ENCODE assay signal across 24 cellular contexts in genomic region chr14:96054661-96055060, GRCh38. TPM values are rescaled to one million over a fixed set of nuclear protein-coding genes. Genes with fewer than 3 reads are reported as not detected.
A peak's percentile ranks its signal among the peaks of the same experiment; 100 is the strongest.
DNase-seq lines count a peak whose midpoint lies in the region; TF ChIP-seq lines count a peak whose summit lies in the region.
"Had no signal": no experiment of that assay in that cellular context is flagged by ENCODE, and none has a peak within 500 bp of the region (broad histone marks: within the 10 kb centered on the region; RNA-seq: fewer than 3 reads in every experiment).

No MANE protein-coding gene starts in this region.

- H2BK15ac ChIP-seq in mesenchymal stem cell (ENCODE audit: low read depth, poor library complexity, severe bottlenecking): no peak overlapping the region

- H2AK5ac ChIP-seq in mesenchymal stem cell (ENCODE audit: low read length, severe bottlenecking): no peak overlapping the region
- H2AK5ac ChIP-seq in trophoblast cell (ENCODE audit: low read length): no peak overlapping the region

- CTCF ChIA-PET in activated naive CD4-positive, alpha-beta T cell treated with anti-CD3 and anti-CD28 coated beads for 36 hours (lab: Charles Lee): interaction anchor here (0.8 kb wide), 1 partner anchor 8 kb away, joined by 3 read pairs; no protein-coding TSS in a partner anchor

- H3K79me2 ChIP-seq in smooth muscle cell (ENCODE audit: low read depth) (peaks cover 34% of the 10 kb centered on the region), trophoblast cell (ENCODE audit: control insufficient read depth, insufficient read depth, low read length, poor library complexity) (no peaks in the 10 kb centered on the region)

- H3K4me1 Mint-ChIP-seq in activated naive CD4-positive, alpha-beta T cell treated with anti-CD3 and anti-CD28 coated beads for 36 hours (ENCODE audit: low read depth): no peaks in the 10 kb centered on the region
- H3K4me1 Mint-ChIP-seq: activated CD4-positive, alpha-beta T cell treated with anti-CD3 and anti-CD28 coated beads for 36 hours; activated naive CD8-positive, alpha-beta T cell treated with anti-CD3 and anti-CD28 coated beads, Interleukin-2, amount 10 ng/mL, durations not matched to agents 7 days and 5 days; B cell; natural killer cell; stimulated activated effector memory CD8-positive, alpha-beta T cell treated with anti-CD3 and anti-CD28 coated beads, Interleukin-12 subunit alpha, Interleukin-12 subunit beta, amount 100 ng/mL, for 72 hours had no signal

- TF ChIP-seq CTCF in brain microvascular endothelial cell (IDR thresholded peaks at IDR 0.05; ENCODE audit: low read depth, low read length, missing control alignments): no peak
- no peak for TF ChIP-seq CTCF in smooth muscle cell (IDR thresholded peaks at IDR 0.05; ENCODE audit: borderline replicate concordance, insufficient read depth, poor library complexity, severe bottlenecking)

- no peaks in the 10 kb centered on the region for H3K9me3 Mint-ChIP-seq in activated naive CD4-positive, alpha-beta T cell treated with anti-CD3 and anti-CD28 coated beads for 36 hours
- H3K9me3 Mint-ChIP-seq: activated naive CD8-positive, alpha-beta T cell treated with anti-CD3 and anti-CD28 coated beads, Interleukin-2, amount 10 ng/mL, durations not matched to agents 7 days and 5 days; natural killer cell; stimulated activated effector memory CD8-positive, alpha-beta T cell treated with anti-CD3 and anti-CD28 coated beads, Interleukin-12 subunit alpha, Interleukin-12 subunit beta, amount 100 ng/mL, for 72 hours had no signal

- H3K4me3 ChIP-seq in BLaER1 treated with 17β-estradiol and CSF1 and Interleukin-3, amounts not matched to agents 10 nM and 100 nM: no peak overlapping the region; a peak in 1 of 20 replicates
- H3K4me3 ChIP-seq in brain microvascular endothelial cell (ENCODE audit: low read depth, low read length): no peak overlapping the region
- H3K4me3 ChIP-seq in mesenchymal stem cell (ENCODE audit: insufficient read depth in 1 of 2, low read depth in 1 of 2, low read length in 2 of 2): no peak overlapping the region
- H3K4me3 ChIP-seq in smooth muscle cell: no peak overlapping the region
- no peak overlapping the region for H3K4me3 ChIP-seq in trophoblast cell (ENCODE audit: low read depth, low read length)
- H3K4me3 ChIP-seq: pancreas had no signal

- intact Hi-C loops in activated naive CD4-positive, alpha-beta T cell treated with anti-CD3 and anti-CD28 coated beads for 36 hours (cut with micrococcal nuclease): no loop called here

- no peak overlapping the region for H3K14ac ChIP-seq in mesenchymal stem cell (ENCODE audit: low read length in 2 of 2)
- H3K14ac ChIP-seq in trophoblast cell (ENCODE audit: low read length): no peak overlapping the region

- peak overlapping the region in 10 of 11 experiments; percentile 51 to 73 (median 68); a peak in 19 of 22 replicates for H3K4me2 ChIP-seq in BLaER1 treated with 17β-estradiol and CSF1 and Interleukin-3, amounts not matched to agents 10 nM and 100 nM
- H3K4me2 ChIP-seq in mesenchymal stem cell (ENCODE audit: low read length, poor library complexity, severe bottlenecking): no peak overlapping the region
- no peak overlapping the region for H3K4me2 ChIP-seq in smooth muscle cell
- no peak overlapping the region for H3K4me2 ChIP-seq in trophoblast cell (ENCODE audit: low read length)

- H3K27me3 Mint-ChIP-seq in activated naive CD4-positive, alpha-beta T cell treated with anti-CD3 and anti-CD28 coated beads for 36 hours (ENCODE audit: low read depth): no peaks in the 10 kb centered on the region

- 100% methylated on average over 1 of the region's 2 CpGs for WGBS in mesenchymal stem cell
- WGBS in smooth muscle cell (ENCODE audit: low lambda C conversion rate): 71% methylated on average over 2 of the region's 2 CpGs
- no CpG with 5 or more reads among the region's 2 CpGs for WGBS in trophoblast cell (ENCODE audit: extremely low coverage, insufficient coverage, insufficient read length)

- H3K36me3 Mint-ChIP-seq in activated naive CD4-positive, alpha-beta T cell treated with anti-CD3 and anti-CD28 coated beads for 36 hours (ENCODE audit: low read depth): no peaks in the 10 kb centered on the region
- H3K36me3 Mint-ChIP-seq: activated naive CD8-positive, alpha-beta T cell treated with anti-CD3 and anti-CD28 coated beads, Interleukin-2, amount 10 ng/mL, durations not matched to agents 7 days and 5 days; natural killer cell; stimulated activated effector memory CD8-positive, alpha-beta T cell treated with anti-CD3 and anti-CD28 coated beads, Interleukin-12 subunit alpha, Interleukin-12 subunit beta, amount 100 ng/mL, for 72 hours had no signal

- H3K36me3 ChIP-seq in BLaER1 treated with 17β-estradiol and CSF1 and Interleukin-3, amounts not matched to agents 10 nM and 100 nM: peaks cover 0 to 44% (median 18%) of the 10 kb centered on the region in 11 experiments; a peak in 14 of 22 replicates
- no peaks in the 10 kb centered on the region for H3K36me3 ChIP-seq in brain microvascular endothelial cell (replicated peaks)
- H3K36me3 ChIP-seq in mesenchymal stem cell (ENCODE audit: control insufficient read depth in 1 of 2, insufficient read depth in 2 of 2, low read depth in 1 of 2, low read length in 2 of 2): peaks cover 17 to 37% of the 10 kb centered on the region in 2 experiments
- H3K36me3 ChIP-seq in smooth muscle cell (ENCODE audit: low read depth): no peaks in the 10 kb centered on the region
- no peaks in the 10 kb centered on the region for H3K36me3 ChIP-seq in trophoblast cell (ENCODE audit: control insufficient read depth in 1 of 2, insufficient read depth in 2 of 2, low read length in 2 of 2)
- H3K36me3 ChIP-seq: pancreas had no signal

- H3K9ac ChIP-seq in BLaER1 treated with 17β-estradiol and CSF1 and Interleukin-3, amounts not matched to agents 10 nM and 100 nM: peak overlapping the region in 3 of 11 experiments; percentile 3 to 21 (median 16); a peak in 2 of 22 replicates
- peak overlapping the region; percentile 79 for H3K9ac ChIP-seq in mesenchymal stem cell (ENCODE audit: low read length)
- peak overlapping the region; percentile 72 for H3K9ac ChIP-seq in smooth muscle cell (ENCODE audit: low read depth)
- no peak overlapping the region for H3K9ac ChIP-seq in trophoblast cell (ENCODE audit: low read length)

- no peak overlapping the region; a peak in 1 of 22 replicates for H3K27ac ChIP-seq in BLaER1 treated with 17β-estradiol and CSF1 and Interleukin-3, amounts not matched to agents 10 nM and 100 nM
- H3K27ac ChIP-seq in brain microvascular endothelial cell (peak overlapping the region; percentile 66), mesenchymal stem cell (ENCODE audit: low read length, poor library complexity, severe bottlenecking) (no peak overlapping the region), smooth muscle cell (ENCODE audit: low read depth) (peak overlapping the region; percentile 89), trophoblast cell (ENCODE audit: low read depth, low read length) (no peak overlapping the region)
- H3K27ac ChIP-seq: pancreas had no signal

- in situ Hi-C loops in brain microvascular endothelial cell (cut with HindIII; ENCODE audit: low pct_ligation_motif_present, low sequenced_read_pairs): no loop called here

- H2BK120ac ChIP-seq in mesenchymal stem cell (ENCODE audit: low read depth, low read length) (no peak overlapping the region), trophoblast cell (ENCODE audit: insufficient read depth, low read length, poor library complexity) (no peak overlapping the region)

- H3K4me1 ChIP-seq in BLaER1 treated with 17β-estradiol and CSF1 and Interleukin-3, amounts not matched to agents 10 nM and 100 nM: peaks cover 15 to 69% (median 55%) of the 10 kb centered on the region in 10 experiments
- H3K4me1 ChIP-seq in mesenchymal stem cell (ENCODE audit: control insufficient read depth, insufficient read depth, low read depth, low read length) (peaks cover 40% of the 10 kb centered on the region), smooth muscle cell (ENCODE audit: low read depth) (no peaks in the 10 kb centered on the region), trophoblast cell (ENCODE audit: control insufficient read depth in 1 of 2, insufficient read depth in 2 of 2, low read length in 2 of 2) (peaks cover 0 to 8% of the 10 kb centered on the region in 2 experiments)
- H3K4me1 ChIP-seq: pancreas had no signal

- DNase-seq in brain microvascular endothelial cell: no peak
- DNase-seq in mesenchymal stem cell: no peak
- DNase-seq in smooth muscle cell (lab: John Stamatoyannopoulos, UW; ENCODE audit: unreplicated experiment): no peak
- DNase-seq in inferior parietal cortex (ENCODE audit: extremely low spot score): no peak
- no peak for DNase-seq in activated naive CD4-positive, alpha-beta T cell (lab: John Stamatoyannopoulos, UW)
- no peak for DNase-seq in activated naive CD4-positive, alpha-beta T cell treated with anti-CD3 and anti-CD28 coated beads for 36 hours
- no peak for DNase-seq in trophoblast cell
- DNase-seq: activated CD4-positive, alpha-beta T cell treated with anti-CD3 and anti-CD28 coated beads for 36 hours; activated naive CD8-positive, alpha-beta T cell treated with anti-CD3 and anti-CD28 coated beads, Interleukin-2, amount 10 ng/mL, durations not matched to agents 7 days and 5 days; activated T-cell treated with anti-CD3 and anti-CD28 coated beads for 4 hours; effector CD8-positive, alpha-beta T cell; left ventricle myocardium superior; natural killer cell; NCI-H1105; NCI-H187 treated with DMSO at 0.1 percent for 48 hours; NCI-H524 treated with DMSO at 0.1 percent for 48 hours; Right ventricle myocardium superior; stimulated activated CD4-positive, alpha-beta T cell treated with anti-CD3 and anti-CD28 coated beads, Interleukin-12 subunit alpha, Interleukin-12 subunit beta, amount 100 ng/mL, for 4 hours; stimulated activated CD4-positive, alpha-beta T cell treated with anti-CD3 and anti-CD28 coated beads, Interleukin-4, amount 100 ng/mL, for 24 hours had no signal

- H2AFZ ChIP-seq in mesenchymal stem cell (ENCODE audit: low read depth, low read length) (no peak overlapping the region), smooth muscle cell (ENCODE audit: low read depth) (no peak overlapping the region), trophoblast cell (ENCODE audit: insufficient read depth, low read length, poor library complexity) (no peak overlapping the region)

- no peak overlapping the region for H3K27ac Mint-ChIP-seq in activated naive CD4-positive, alpha-beta T cell treated with anti-CD3 and anti-CD28 coated beads for 36 hours
- H3K27ac Mint-ChIP-seq: activated CD4-positive, alpha-beta T cell treated with anti-CD3 and anti-CD28 coated beads for 36 hours; activated naive CD8-positive, alpha-beta T cell treated with anti-CD3 and anti-CD28 coated beads, Interleukin-2, amount 10 ng/mL, durations not matched to agents 7 days and 5 days; B cell; natural killer cell; stimulated activated effector memory CD8-positive, alpha-beta T cell treated with anti-CD3 and anti-CD28 coated beads, Interleukin-12 subunit alpha, Interleukin-12 subunit beta, amount 100 ng/mL, for 72 hours had no signal

- H4K20me1 ChIP-seq in BLaER1 treated with 17β-estradiol and CSF1 and Interleukin-3, amounts not matched to agents 10 nM and 100 nM: peaks cover 0 to 80% (median 55%) of the 10 kb centered on the region in 11 experiments; a peak in 17 of 22 replicates
- peaks cover 100% of the 10 kb centered on the region for H4K20me1 ChIP-seq in smooth muscle cell (ENCODE audit: low read depth)

- no peaks in the 10 kb centered on the region for H3K27me3 ChIP-seq in BLaER1 treated with 17β-estradiol and CSF1 and Interleukin-3, amounts not matched to agents 10 nM and 100 nM
- H3K27me3 ChIP-seq in brain microvascular endothelial cell (replicated peaks) (no peaks in the 10 kb centered on the region), mesenchymal stem cell (ENCODE audit: control insufficient read depth in 1 of 2, insufficient read depth in 1 of 2, low read length in 2 of 2) (no peaks in the 10 kb centered on the region), smooth muscle cell (ENCODE audit: low read depth) (no peaks in the 10 kb centered on the region), trophoblast cell (ENCODE audit: insufficient read depth, low read length) (no peaks in the 10 kb centered on the region)
- H3K27me3 ChIP-seq: pancreas had no signal

- H2BK5ac ChIP-seq in mesenchymal stem cell (ENCODE audit: low read depth, low read length, poor library complexity, severe bottlenecking) (no peak overlapping the region), trophoblast cell (ENCODE audit: low read depth, low read length, poor library complexity) (no peak overlapping the region)

- H3K23ac ChIP-seq in mesenchymal stem cell (ENCODE audit: low read length in 2 of 2) (no peak overlapping the region), trophoblast cell (ENCODE audit: low read length) (no peak overlapping the region)

- H4K91ac ChIP-seq in mesenchymal stem cell (ENCODE audit: low read length) (no peak overlapping the region), trophoblast cell (ENCODE audit: low read depth, low read length) (no peak overlapping the region)

- no peak overlapping the region for H3K4ac ChIP-seq in mesenchymal stem cell (ENCODE audit: low read depth in 1 of 2, low read length in 2 of 2)
- no peak overlapping the region for H3K4ac ChIP-seq in trophoblast cell (ENCODE audit: low read depth, low read length)

- H3K18ac ChIP-seq in mesenchymal stem cell (ENCODE audit: low read depth in 1 of 2, low read length in 2 of 2) (no peak overlapping the region), trophoblast cell (ENCODE audit: low read length) (no peak overlapping the region)

- H3K79me1 ChIP-seq in mesenchymal stem cell (replicated peaks; ENCODE audit: low read length, poor library complexity, severe bottlenecking) (peaks cover 55% of the 10 kb centered on the region), trophoblast cell (ENCODE audit: low read length) (no peaks in the 10 kb centered on the region)

- H4K8ac ChIP-seq in mesenchymal stem cell (ENCODE audit: low read length) (no peak overlapping the region), trophoblast cell (ENCODE audit: low read depth, low read length) (no peak overlapping the region)

- H3F3A ChIP-seq in smooth muscle cell (ENCODE audit: low read depth): no peaks in the 10 kb centered on the region

- H3K4me3 Mint-ChIP-seq in activated naive CD4-positive, alpha-beta T cell treated with anti-CD3 and anti-CD28 coated beads for 36 hours: no peak overlapping the region
- H3K4me3 Mint-ChIP-seq: activated CD4-positive, alpha-beta T cell treated with anti-CD3 and anti-CD28 coated beads for 36 hours; activated naive CD8-positive, alpha-beta T cell treated with anti-CD3 and anti-CD28 coated beads, Interleukin-2, amount 10 ng/mL, durations not matched to agents 7 days and 5 days; B cell; natural killer cell; stimulated activated effector memory CD8-positive, alpha-beta T cell treated with anti-CD3 and anti-CD28 coated beads, Interleukin-12 subunit alpha, Interleukin-12 subunit beta, amount 100 ng/mL, for 72 hours had no signal

- H4K12ac ChIP-seq in trophoblast cell (ENCODE audit: low read depth, low read length): no peak overlapping the region

- H2BK12ac ChIP-seq in mesenchymal stem cell (ENCODE audit: low read length in 2 of 2) (no peak overlapping the region), trophoblast cell (ENCODE audit: low read length) (no peak overlapping the region)

- no peaks in the 10 kb centered on the region for H3K9me3 ChIP-seq in BLaER1 treated with 17β-estradiol and CSF1 and Interleukin-3, amounts not matched to agents 10 nM and 100 nM (replicated peaks in 1 of 11)
- H3K9me3 ChIP-seq in mesenchymal stem cell (ENCODE audit: control insufficient read depth, low read length) (no peaks in the 10 kb centered on the region), smooth muscle cell (replicated peaks; ENCODE audit: low read depth) (no peaks in the 10 kb centered on the region), trophoblast cell (ENCODE audit: insufficient read depth, low read depth, low read length) (no peaks in the 10 kb centered on the region)
- H3K9me3 ChIP-seq: pancreas had no signal

RNA-seq across cellular contexts. Expression of gene C14orf132, which starts 15.5 kb away (rescaled TPM):
- polyA plus RNA-seq in mesenchymal stem cell (2013, experiment 1 of 2): 17.0 TPM
- polyA plus RNA-seq in mesenchymal stem cell (2013, experiment 2 of 2): 18.2 TPM
- 35.5 and 36.3 TPM in 2 replicates for total RNA-seq in smooth muscle cell
- 23.9 and 38.0 TPM in 2 replicates for polyA plus RNA-seq in smooth muscle cell
- 1 to 10 TPM; 3.2 to 4.9 TPM for total RNA-seq in activated naive CD4-positive, alpha-beta T cell treated with anti-CD3 and anti-CD28 coated beads for 36 hours
- polyA plus RNA-seq in trophoblast cell (2013): 6.3 and 6.4 TPM in 2 replicates
- total RNA-seq: HT-29 had no signal

Comparison
In these comparisons a context has a peak if more than half of its experiments do, and no peak if none do; other contexts are left out.
1. H3K27ac ChIP-seq: peak in brain microvascular endothelial cell (single experiment) and smooth muscle cell (single experiment); none in BLaER1 treated with 17β-estradiol and CSF1 and Interleukin-3, amounts not matched to agents 10 nM and 100 nM (0 of 11), mesenchymal stem cell (single experiment) and trophoblast cell (single experiment).
2. H3K4me2 ChIP-seq: peak in BLaER1 treated with 17β-estradiol and CSF1 and Interleukin-3, amounts not matched to agents 10 nM and 100 nM (10 of 11); none in mesenchymal stem cell (single experiment), smooth muscle cell (single experiment) and trophoblast cell (single experiment).